8 cellular contexts compared by ENCODE assay signal in genomic region chr14:60250318-60251035, GRCh38.
DNase-seq lines count a peak whose midpoint lies in the region; TF ChIP-seq lines count a peak whose summit lies in the region.

No MANE protein-coding gene starts in this region.

- H3K9me3 ChIP-seq in BLaER1 treated with 17β-estradiol and CSF1 and Interleukin-3, amounts not matched to agents 10 nM and 100 nM (replicated peaks in 1 of 11) = peaks cover 0 to 13% (median 7%) of the 10 kb centered on the region in 11 experiments; a peak in 8 of 22 replicates
- H3K9me3 ChIP-seq in WERI-Rb-1 (ENCODE audit: severe bottlenecking) = no peaks in the 10 kb centered on the region

- H4K20me1 ChIP-seq in BLaER1 treated with 17β-estradiol and CSF1 and Interleukin-3, amounts not matched to agents 10 nM and 100 nM = peaks cover 10 to 54% (median 28%) of the 10 kb centered on the region in 11 experiments; a peak in 17 of 22 replicates

- peaks cover 0 to 11% (median 0%) of the 10 kb centered on the region in 11 experiments; a peak in 1 of 22 replicates for H3K36me3 ChIP-seq in BLaER1 treated with 17β-estradiol and CSF1 and Interleukin-3, amounts not matched to agents 10 nM and 100 nM
- H3K36me3 ChIP-seq in WERI-Rb-1 = peaks cover 10% of the 10 kb centered on the region

- H3K9ac ChIP-seq in BLaER1 treated with 17β-estradiol and CSF1 and Interleukin-3, amounts not matched to agents 10 nM and 100 nM = peak overlapping the region; percentile 95 to 100 (median 99)

- peaks cover 20 to 44% (median 38%) of the 10 kb centered on the region in 10 experiments for H3K4me1 ChIP-seq in BLaER1 treated with 17β-estradiol and CSF1 and Interleukin-3, amounts not matched to agents 10 nM and 100 nM

- H3K27me3 ChIP-seq in BLaER1 treated with 17β-estradiol and CSF1 and Interleukin-3, amounts not matched to agents 10 nM and 100 nM = no peaks in the 10 kb centered on the region
- H3K27me3 ChIP-seq in WERI-Rb-1 (ENCODE audit: insufficient read depth, low read depth, severe bottlenecking) = no peaks in the 10 kb centered on the region

- DNase-seq in HCEC 1CT (peak; percentile 28), WERI-Rb-1 (peak; percentile 39), glomerular visceral epithelial cell (ENCODE audit: extremely low spot score) (peak; percentile 57), skeletal muscle cell (ENCODE audit: low read depth) (no peak), middle frontal gyrus (ENCODE audit: extremely low spot score, low spot score) (no peak), NCI-H1092 treated with DMSO at 0.1 percent for 48 hours (lab: John Stamatoyannopoulos, UW) (no peak), HPDE6-E6E7 (ENCODE audit: extremely low spot score) (no peak)

- H3K27ac ChIP-seq in BLaER1 treated with 17β-estradiol and CSF1 and Interleukin-3, amounts not matched to agents 10 nM and 100 nM = peak overlapping the region; percentile 97 to 100 (median 99)
- H3K27ac ChIP-seq in WERI-Rb-1 = peak overlapping the region; percentile 91

- TF ChIP-seq CTCF in WERI-Rb-1 (IDR thresholded peaks at IDR 0.05; ENCODE audit: low read depth, low read length) = no peak

- H3K4me2 ChIP-seq in BLaER1 treated with 17β-estradiol and CSF1 and Interleukin-3, amounts not matched to agents 10 nM and 100 nM = peak overlapping the region; percentile 75 to 97 (median 92)

- peak overlapping the region; percentile 84 to 93 (median 90) for H3K4me3 ChIP-seq in BLaER1 treated with 17β-estradiol and CSF1 and Interleukin-3, amounts not matched to agents 10 nM and 100 nM
- H3K4me3 ChIP-seq in WERI-Rb-1 (ENCODE audit: low read depth, low read length) (peak overlapping the region; percentile 91), skeletal muscle cell (ENCODE audit: low read depth, low read length) (peak overlapping the region; percentile 79)

Comparison
In these comparisons a context has a peak if more than half of its experiments do, and no peak if none do; other contexts are left out.
1. DNase-seq: peak in HCEC 1CT (single experiment), WERI-Rb-1 (single experiment) and glomerular visceral epithelial cell (single experiment); none in skeletal muscle cell (single experiment), middle frontal gyrus (single experiment), NCI-H1092 treated with DMSO at 0.1 percent for 48 hours (single experiment) and HPDE6-E6E7 (single experiment).
2. Peak in every context shown above with its lines, with median percentiles within 50 percentile points of each other: H3K4me3 ChIP-seq.